ENCODE assay signal across 24 cellular contexts in the genomic region with DNA sequence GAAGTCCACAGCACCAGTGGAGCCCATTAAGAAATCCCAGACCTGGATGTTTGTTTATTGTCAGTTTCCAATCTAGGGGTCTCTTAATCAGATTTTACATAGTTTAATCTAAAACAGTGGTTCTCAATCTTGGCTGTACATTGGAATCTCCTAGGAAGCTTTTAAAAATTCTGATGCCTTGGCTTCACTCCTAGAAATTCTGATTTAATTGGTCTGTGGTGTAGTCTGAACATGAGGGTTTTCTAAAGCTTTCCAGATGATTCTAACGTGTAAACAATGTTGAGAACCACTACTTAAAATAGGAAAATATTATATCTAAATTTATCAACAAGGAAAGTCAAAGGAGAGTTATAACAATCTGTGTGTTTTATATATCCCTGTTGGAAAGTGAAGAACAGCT.
"Had no signal": no experiment of that assay in that cellular context is flagged by ENCODE, and none has a peak within 500 bp of the region (broad histone marks: within the 10 kb centered on the region; RNA-seq: fewer than 3 reads in every experiment).

No MANE protein-coding gene starts in this region.

- H3K27ac ChIP-seq: adrenal gland, esophagus muscularis mucosa, gastroesophageal sphincter, hepatocyte, neutrophil, uterus, VCaP had no signal

- DNase-seq: activated CD4-positive, alpha-beta T cell treated with anti-CD3 and anti-CD28 coated beads for 4 hours; activated CD4-positive, alpha-beta T cell treated with anti-CD3 and anti-CD28 coated beads, Interleukin-2, amount 50 U/mL, for 4 hours; activated naive CD4-positive, alpha-beta T cell; activated T-cell treated with anti-CD3 and anti-CD28 coated beads for 4 hours; activated T-cell treated with anti-CD3 and anti-CD28 coated beads, Interleukin-2, amount 50 U/mL, for 72 hours; adrenal gland; aorta; caudate nucleus; cortex of kidney; left colon; mammary epithelial cell; stimulated activated CD4-positive, alpha-beta T cell treated with anti-CD3 and anti-CD28 coated beads, Interleukin-12 subunit alpha, Interleukin-12 subunit beta, amount 100 ng/mL, for 4 hours; stimulated activated CD4-positive, alpha-beta T cell treated with anti-CD3 and anti-CD28 coated beads, Interleukin-4, amount 100 ng/mL, for 1 hour; T-helper 9 cell; uterus had no signal

- H3K79me2 ChIP-seq: hepatocyte had no signal

- H2AFZ ChIP-seq: hepatocyte had no signal

- ATAC-seq: activated T-cell treated with anti-CD3 and anti-CD28 coated beads, Interleukin-2, amount 50 U/mL, for 72 hours; gastroesophageal sphincter; left colon; sciatic nerve had no signal

- H3K4me3 ChIP-seq: adrenal gland, esophagus muscularis mucosa, gastroesophageal sphincter, hepatocyte, skin epidermis, uterus had no signal

- H3K9me3 ChIP-seq: adrenal gland, esophagus muscularis mucosa, gastroesophageal sphincter, neutrophil, uterus had no signal

- H3K36me3 ChIP-seq: adrenal gland, esophagus muscularis mucosa, gastroesophageal sphincter, neutrophil, uterus had no signal

- H3K4me1 ChIP-seq: adrenal gland, esophagus muscularis mucosa, gastroesophageal sphincter, uterus had no signal

- H3K27me3 ChIP-seq: adrenal gland, esophagus muscularis mucosa, gastroesophageal sphincter, hepatocyte, neutrophil, uterus had no signal

- FAIRE-seq: keratinocyte, TTC549 had no signal

- H3K4me2 ChIP-seq: hepatocyte had no signal
